ENCODE assay signal across 8 cellular contexts in the genomic region with DNA sequence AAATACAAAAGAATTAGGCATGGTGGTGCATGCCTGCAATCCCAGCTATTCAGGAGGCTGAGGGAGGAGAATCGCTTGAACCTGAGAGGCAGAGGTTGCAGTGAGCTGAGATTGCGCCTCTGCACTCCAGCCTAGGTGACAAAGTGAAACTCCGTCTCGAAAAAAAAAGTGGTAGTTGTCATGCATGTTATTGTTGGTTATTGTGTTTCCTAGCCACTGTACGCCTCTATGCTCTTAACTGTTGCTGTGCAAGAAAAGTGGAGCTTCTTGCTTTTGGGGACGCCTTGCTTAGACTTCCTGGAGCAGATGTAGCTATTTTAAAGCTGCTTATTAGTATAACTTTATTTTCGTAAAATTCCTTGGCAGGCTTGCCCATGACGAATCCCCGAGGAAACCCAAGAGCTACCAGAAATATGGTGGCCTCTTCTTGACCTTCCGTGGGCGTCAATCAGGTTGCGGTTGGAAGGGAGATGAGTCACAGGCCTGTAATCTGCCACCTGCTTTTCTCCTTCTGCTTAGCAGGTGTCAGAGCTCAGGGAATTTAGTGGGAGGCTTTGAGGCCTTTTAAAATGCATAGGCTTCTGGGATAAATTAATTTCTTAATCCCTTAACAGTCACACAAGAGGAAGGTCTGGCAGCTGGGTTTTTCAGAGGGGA. TPM values are rescaled to one million over a fixed set of nuclear protein-coding genes. Genes with fewer than 3 reads are reported as not detected.
DNase-seq lines count a peak whose midpoint lies in the region; ATAC-seq and TF ChIP-seq lines count a peak whose summit lies in the region.

No MANE protein-coding gene starts in this region.

- no peak for TF ChIP-seq CTCF in GM10248 (IDR thresholded peaks at IDR 0.05; ENCODE audit: control extremely low read depth, extremely low read depth, low read depth, missing control alignments)
- no peak for TF ChIP-seq CTCF in coronary artery (IDR thresholded peaks at IDR 0.05)
- no peak for TF ChIP-seq CTCF in neural crest cell (conservative IDR thresholded peaks at IDR 0.05)
- no peak for TF ChIP-seq CTCF in type B pancreatic cell (conservative IDR thresholded peaks at IDR 0.05)
- no peak for TF ChIP-seq CTCF in H9 (conservative IDR thresholded peaks at IDR 0.05)

- no peak overlapping the region for H3K4me3 Mint-ChIP-seq in neural crest cell
- H3K4me3 Mint-ChIP-seq in type B pancreatic cell: no peak overlapping the region
- H3K4me3 Mint-ChIP-seq in H9: no peak overlapping the region

- no peak overlapping the region for H3K56ac ChIP-seq in H9 (ENCODE audit: insufficient read length, low read depth, low read length)

- WGBS in H9 (ENCODE audit: extremely low coverage, insufficient read length, low lambda C conversion rate): no CpG with 5 or more reads among the region's 12 CpGs

- H3K23me2 ChIP-seq in H9 (ENCODE audit: insufficient read length, low read depth, low read length, poor library complexity, severe bottlenecking): no peaks in the 10 kb centered on the region

- no peak overlapping the region for H2AFZ ChIP-seq in H9 (ENCODE audit: low read length)

- no peaks in the 10 kb centered on the region for H3K9me3 ChIP-seq in H9 (ENCODE audit: control insufficient read depth, low read depth, low read length)

- no peak overlapping the region for H4K8ac ChIP-seq in H9 (replicated peaks; ENCODE audit: insufficient read length, low read depth, low read length)

- H4K91ac ChIP-seq in H9 (ENCODE audit: insufficient read length, low read depth, low read length): no peak overlapping the region

- no peaks in the 10 kb centered on the region for H3K36me3 Mint-ChIP-seq in neural crest cell (ENCODE audit: low read depth)
- no peaks in the 10 kb centered on the region for H3K36me3 Mint-ChIP-seq in type B pancreatic cell
- H3K36me3 Mint-ChIP-seq in H9 (ENCODE audit: insufficient read depth in 1 of 3, low read depth in 3 of 3): no peaks in the 10 kb centered on the region

- H3K36me3 ChIP-seq in H7 (replicated peaks; ENCODE audit: control insufficient read depth, insufficient read depth, low read length): no peaks in the 10 kb centered on the region

- peaks cover 9% of the 10 kb centered on the region for H3K9me3 Mint-ChIP-seq in neural crest cell
- H3K9me3 Mint-ChIP-seq in type B pancreatic cell: no peaks in the 10 kb centered on the region
- H3K9me3 Mint-ChIP-seq in H9: no peaks in the 10 kb centered on the region; a peak in 2 of 5 replicates

- H3K27ac Mint-ChIP-seq in neural crest cell (ENCODE audit: unreplicated experiment): peak overlapping the region; percentile 12
- peak overlapping the region; percentile 88 for H3K27ac Mint-ChIP-seq in type B pancreatic cell
- H3K27ac Mint-ChIP-seq in H9: peak overlapping the region in 1 of 3 experiments; percentile 20; a peak in 1 of 7 replicates

- DNase-seq in GM10248 (ENCODE audit: extremely low spot score) (peak; percentile 78), H7 (peak; percentile 6), M059J (ENCODE audit: low read depth) (peak; percentile 93), coronary artery (ENCODE audit: low spot score) (no peak), neural crest cell (ENCODE audit: low read depth, low spot score) (no peak), type B pancreatic cell (ENCODE audit: extremely low spot score, unreplicated experiment) (peak; percentile 36), H9 (no peak)

- no peaks in the 10 kb centered on the region for H3K79me1 ChIP-seq in H9 (ENCODE audit: insufficient read depth, low read depth, low read length, poor library complexity, severe bottlenecking)

- H3K4me2 ChIP-seq in H9 (ENCODE audit: insufficient read depth, insufficient read length, low read length): no peak overlapping the region

- H3K4ac ChIP-seq in H9 (ENCODE audit: low read depth, low read length): no peak overlapping the region

- H3K14ac ChIP-seq in H9 (ENCODE audit: insufficient read depth, low read length): no peak overlapping the region

- POLR2A ChIA-PET in GM10248 (lab: Yijun Ruan, JAX): interaction anchor here (0.6 to 0.7 kb wide), 2 partner anchors 31 to 398 kb away, joined by 3 read pairs; no protein-coding TSS in a partner anchor

- H2BK5ac ChIP-seq in H9 (ENCODE audit: insufficient read length, low read length): no peak overlapping the region

- no peaks in the 10 kb centered on the region for H3K27me3 Mint-ChIP-seq in neural crest cell (ENCODE audit: low read depth)
- H3K27me3 Mint-ChIP-seq in type B pancreatic cell: no peaks in the 10 kb centered on the region
- H3K27me3 Mint-ChIP-seq in H9 (ENCODE audit: low read depth): 0 out of 2 replicates have a peak, but pooled peaks cover 1% of the 10 kb centered on the region

- H2BK15ac ChIP-seq in H9 (ENCODE audit: low read depth, low read length): no peak overlapping the region

- no peak overlapping the region for H2BK20ac ChIP-seq in H9 (ENCODE audit: low read depth, low read length, poor library complexity, severe bottlenecking)

- H2BK120ac ChIP-seq in H9 (ENCODE audit: low read depth, low read length, poor library complexity, severe bottlenecking): no peak overlapping the region

- peak; percentile 73 to 80 for ATAC-seq in activated CD4-positive, CD25-positive, alpha-beta regulatory T cell treated with anti-CD3 and anti-CD28 coated beads, Interleukin-2, amount 50 U/mL, for 24 hours

- no peak overlapping the region for H4K5ac ChIP-seq in H9 (ENCODE audit: insufficient read length, low read depth, low read length)

- H3K4me1 ChIP-seq in H9 (ENCODE audit: insufficient read depth, low read length): no peaks in the 10 kb centered on the region

- no peaks in the 10 kb centered on the region for H3K79me2 ChIP-seq in H9 (ENCODE audit: insufficient read depth, low read length)

- H3K27me3 ChIP-seq in H7 (ENCODE audit: control insufficient read depth, insufficient read depth, low read length) (0 out of 2 replicates have a peak, but pooled peaks cover 1% of the 10 kb centered on the region), H9 (ENCODE audit: insufficient read depth, low read length) (no peaks in the 10 kb centered on the region)

- H3K9ac ChIP-seq in H9 (ENCODE audit: extremely low read depth, insufficient read length, low read length): no peak overlapping the region

- H4K20me1 ChIP-seq in H9 (ENCODE audit: control insufficient read depth, insufficient read depth, insufficient read length): no peaks in the 10 kb centered on the region

- H3K23ac ChIP-seq in H9 (ENCODE audit: insufficient read length, low read depth, low read length): no peak overlapping the region

- no peak overlapping the region for H2AK5ac ChIP-seq in H9 (ENCODE audit: insufficient read length, low read length)

- no peak overlapping the region for H3K18ac ChIP-seq in H9 (ENCODE audit: insufficient read length, low read depth, low read length)

- H3K4me1 Mint-ChIP-seq in neural crest cell (peaks cover 18% of the 10 kb centered on the region), type B pancreatic cell (ENCODE audit: unreplicated experiment) (peaks cover 19% of the 10 kb centered on the region), H9 (peaks cover 10 to 18% of the 10 kb centered on the region in 2 experiments)

- CTCF ChIA-PET in GM10248 (lab: Yijun Ruan, JAX): interaction anchor here (0.6 to 4.7 kb wide), 13 partner anchors 10 to 354 kb away, joined by 3 to 30 read pairs (median 4); a partner anchor contains a TSS

- no peak overlapping the region for H3K4me3 ChIP-seq in H7 (ENCODE audit: insufficient read depth, low read depth, low read length)
- H3K4me3 ChIP-seq in coronary artery: peak overlapping the region; percentile 27

- no peak overlapping the region for H3T11ph ChIP-seq in H9 (ENCODE audit: low read length)

- H2BK12ac ChIP-seq in H9 (ENCODE audit: insufficient read length, low read depth, low read length): no peak overlapping the region

- H3K27ac ChIP-seq in coronary artery (peak overlapping the region in 1 of 2 donors; percentile 54), H9 (ENCODE audit: insufficient read length, low read depth, low read length) (no peak overlapping the region)

RNA-seq across cellular contexts. Expression of a gene that starts 17.3 kb away (rescaled TPM):
- not detected in 2 replicates for total RNA-seq in H7 (2014; rRNA removed; shearing (Covaris generic))
- 0.25 TPM in 1 of 2 replicates, not detected in the other for total RNA-seq in M059J (2014; rRNA removed; shearing (Covaris generic))
- 0.34 and 0.51 TPM in 2 replicates for total RNA-seq in neural crest cell
- 0.92 TPM in 1 of 2 replicates, not detected in the other for total RNA-seq in type B pancreatic cell (ENCODE audit: low replicate concordance)
- not detected in 2 replicates for total RNA-seq in H9 (2021)

RNA-seq across cellular contexts. Expression of a gene that starts 54.7 kb away (rescaled TPM):
- 11.8 and 12.2 TPM in 2 replicates for total RNA-seq in H7 (2014; rRNA removed; shearing (Covaris generic))
- total RNA-seq in M059J (2014; rRNA removed; shearing (Covaris generic)): 18.6 and 28.8 TPM in 2 replicates
- total RNA-seq in neural crest cell (34.1 and 36.8 TPM in 2 replicates), type B pancreatic cell (ENCODE audit: low replicate concordance) (30.6 and 32.0 TPM in 2 replicates), H9 (2021) (13.1 and 13.2 TPM in 2 replicates)

Comparison
In these comparisons a context has a peak if more than half of its experiments do, and no peak if none do; other contexts are left out.
1. DNase-seq: peak in GM10248 (single experiment), H7 (single experiment), M059J (single experiment) and type B pancreatic cell (single experiment); none in coronary artery (single experiment), neural crest cell (single experiment) and H9 (single experiment).